Comparison of ENCODE assay signal across 1 cellular context in genomic region chr1:207084241-207084640, GRCh38.
TF ChIP-seq lines count a peak whose summit lies in the region.

No MANE protein-coding gene starts in this region.

TF ChIP-seq in GM12878, 131 proteins besides CTCF, POLR2A, EP300 and RAD21:
- TF ChIP-seq POLR2AphosphoS2 (IDR thresholded peaks at IDR 0.05; ENCODE audit: low read depth, low read length) = no peak
- TF ChIP-seq REST (IDR thresholded peaks at IDR 0.05; ENCODE audit: low read depth, low read length) = no peak
- TF ChIP-seq SMARCA5 (IDR thresholded peaks at IDR 0.05) = no peak
- TF ChIP-seq TCF12 (IDR thresholded peaks at IDR 0.05; ENCODE audit: low read depth, low read length) = no peak
- no peak for TF ChIP-seq RUNX3 (IDR thresholded peaks at IDR 0.05; ENCODE audit: low read length)
- no peak for TF ChIP-seq ZNF217 (IDR thresholded peaks at IDR 0.05)
- no peak for TF ChIP-seq TCF3 (IDR thresholded peaks at IDR 0.05; ENCODE audit: borderline replicate concordance, insufficient read depth, low read depth, low read length)
- no peak for TF ChIP-seq SUZ12 (IDR thresholded peaks at IDR 0.05; ENCODE audit: unreplicated experiment)
- no peak for TF ChIP-seq BCL11A (IDR thresholded peaks at IDR 0.05; ENCODE audit: low read depth, low read length)
- TF ChIP-seq ZNF24 (IDR thresholded peaks at IDR 0.05) = no peak
